Comparison of ENCODE assay signal across 10 cellular contexts in genomic region chr1:202568466-202569196, GRCh38.
DNase-seq lines count a peak whose midpoint lies in the region; ATAC-seq, FAIRE-seq and TF ChIP-seq lines count a peak whose summit lies in the region.
"Had no signal": no experiment of that assay in that cellular context is flagged by ENCODE, and none has a peak within 500 bp of the region (broad histone marks: within the 10 kb centered on the region; RNA-seq: fewer than 3 reads in every experiment).

No MANE protein-coding gene starts in this region.

- H3K4me3 ChIP-seq in MM.1S (ENCODE audit: low read length): no peak overlapping the region
- H3K4me3 ChIP-seq in coronary artery: no peak overlapping the region
- no peak overlapping the region for H3K4me3 ChIP-seq in mesenchymal stem cell (ENCODE audit: insufficient read depth in 1 of 2, low read depth in 1 of 2, low read length in 2 of 2)
- no peak overlapping the region for H3K4me3 ChIP-seq in suprapubic skin

- H3K9me2 ChIP-seq in MM.1S (replicated peaks; ENCODE audit: insufficient read depth, low read length): no peaks in the 10 kb centered on the region

- no peaks in the 10 kb centered on the region for H3K79me2 ChIP-seq in MM.1S (ENCODE audit: low read length)

- H3K23ac ChIP-seq in mesenchymal stem cell (ENCODE audit: low read length in 2 of 2): no peak overlapping the region

- no peak overlapping the region for H2BK15ac ChIP-seq in mesenchymal stem cell (ENCODE audit: low read depth, poor library complexity, severe bottlenecking)

- H2AFZ ChIP-seq in MM.1S (ENCODE audit: low read length): no peak overlapping the region
- no peak overlapping the region for H2AFZ ChIP-seq in mesenchymal stem cell (ENCODE audit: low read depth, low read length)

- no peak overlapping the region for H3K4ac ChIP-seq in mesenchymal stem cell (ENCODE audit: low read depth in 1 of 2, low read length in 2 of 2)

- no peak overlapping the region for H3K18ac ChIP-seq in mesenchymal stem cell (ENCODE audit: low read depth in 1 of 2, low read length in 2 of 2)

- DNase-seq in MM.1S: peak; percentile 61
- DNase-seq in coronary artery (ENCODE audit: low spot score): no peak
- DNase-seq in mesenchymal stem cell: no peak
- no peak for DNase-seq in suprapubic skin (ENCODE audit: low spot score in 2 of 2)
- no peak for DNase-seq in NCI-H1092 (lab: John Stamatoyannopoulos, UW)
- no peak for DNase-seq in stimulated activated CD4-positive, alpha-beta T cell treated with anti-CD3 and anti-CD28 coated beads, Interleukin-1b, Interleukin-23, amount 100 ng/mL, for 48 hours
- DNase-seq in RCC 7860 (ENCODE audit: low spot score): no peak
- DNase-seq: CD8-positive, alpha-beta T cell; NCI-H187 treated with DMSO at 0.1 percent for 48 hours had no signal

- H3K27ac ChIP-seq in MM.1S (ENCODE audit: low read length) (peak overlapping the region; percentile 8; the same call in 1 of the 2 replicates), coronary artery (peak overlapping the region; percentile 56 to 84), mesenchymal stem cell (ENCODE audit: low read length, poor library complexity, severe bottlenecking) (peak overlapping the region; percentile 55), suprapubic skin (peak overlapping the region; percentile 41)

- H4K91ac ChIP-seq in mesenchymal stem cell (ENCODE audit: low read length): no peak overlapping the region

- no peak for ATAC-seq in HG03378 (IDR thresholded peaks at IDR 0.05; ENCODE audit: unreplicated experiment)
- ATAC-seq: CD8-positive, alpha-beta T cell had no signal

- no peak overlapping the region for H2BK120ac ChIP-seq in mesenchymal stem cell (ENCODE audit: low read depth, low read length)

- H3K27me3 ChIP-seq in MM.1S (replicated peaks; ENCODE audit: insufficient read depth, low read length) (no peaks in the 10 kb centered on the region), mesenchymal stem cell (ENCODE audit: control insufficient read depth in 1 of 2, insufficient read depth in 1 of 2, low read length in 2 of 2) (no peaks in the 10 kb centered on the region), suprapubic skin (no peaks in the 10 kb centered on the region)

- FAIRE-seq in RCC 7860 (lab: Jason Lieb, UNC): no peak

- H3F3A ChIP-seq in MM.1S (ENCODE audit: insufficient read depth, low read length): peaks cover 31% of the 10 kb centered on the region

- H2AK5ac ChIP-seq in mesenchymal stem cell (ENCODE audit: low read length, severe bottlenecking): peak overlapping the region; percentile 47

- 61% methylated on average over 2 of the region's 6 CpGs for WGBS in mesenchymal stem cell
- 66% methylated on average over 6 of the region's 6 CpGs for WGBS in suprapubic skin

- H2BK12ac ChIP-seq in mesenchymal stem cell (ENCODE audit: low read length in 2 of 2): no peak overlapping the region

- no peaks in the 10 kb centered on the region for H3K9me3 ChIP-seq in MM.1S (replicated peaks; ENCODE audit: insufficient read depth, low read length)
- no peaks in the 10 kb centered on the region for H3K9me3 ChIP-seq in mesenchymal stem cell (ENCODE audit: control insufficient read depth, low read length)
- no peaks in the 10 kb centered on the region for H3K9me3 ChIP-seq in suprapubic skin

- H2BK5ac ChIP-seq in mesenchymal stem cell (ENCODE audit: low read depth, low read length, poor library complexity, severe bottlenecking): no peak overlapping the region

- no peaks in the 10 kb centered on the region for H3K36me3 ChIP-seq in MM.1S (replicated peaks; ENCODE audit: insufficient read depth, low read length)
- H3K36me3 ChIP-seq in mesenchymal stem cell (ENCODE audit: control insufficient read depth in 1 of 2, insufficient read depth in 2 of 2, low read depth in 1 of 2, low read length in 2 of 2): peaks cover 0 to 8% of the 10 kb centered on the region in 2 experiments
- H3K36me3 ChIP-seq in suprapubic skin: peaks cover 5% of the 10 kb centered on the region

- H3K4me1 ChIP-seq in MM.1S (ENCODE audit: low read length) (peaks cover 70% of the 10 kb centered on the region), mesenchymal stem cell (ENCODE audit: control insufficient read depth, insufficient read depth, low read depth, low read length) (peaks cover 8% of the 10 kb centered on the region), suprapubic skin (peaks cover 54% of the 10 kb centered on the region)

- H3K4me2 ChIP-seq in MM.1S (ENCODE audit: low read depth, low read length) (peak overlapping the region; percentile 8; the same call in 1 of the 2 replicates), mesenchymal stem cell (ENCODE audit: low read length, poor library complexity, severe bottlenecking) (no peak overlapping the region)

- H3K9ac ChIP-seq in MM.1S (ENCODE audit: low read length) (no peak overlapping the region), mesenchymal stem cell (ENCODE audit: low read length) (peak overlapping the region; percentile 7)

- no peak overlapping the region for H4K8ac ChIP-seq in mesenchymal stem cell (ENCODE audit: low read length)

- H4K20me1 ChIP-seq in MM.1S (ENCODE audit: insufficient read depth, low read length): no peaks in the 10 kb centered on the region

- no peaks in the 10 kb centered on the region for H3K79me1 ChIP-seq in mesenchymal stem cell (replicated peaks; ENCODE audit: low read length, poor library complexity, severe bottlenecking)

- TF ChIP-seq CTCF in MM.1S (IDR thresholded peaks at IDR 0.05; ENCODE audit: low read length) (no peak), coronary artery (IDR thresholded peaks at IDR 0.05) (no peak), suprapubic skin (IDR thresholded peaks at IDR 0.05) (no peak)

- TF ChIP-seq EP300 in suprapubic skin (IDR thresholded peaks at IDR 0.05): no peak

- no peak for TF ChIP-seq POLR2A in suprapubic skin (IDR thresholded peaks at IDR 0.05)

- no peak overlapping the region for H3K14ac ChIP-seq in mesenchymal stem cell (ENCODE audit: low read length in 2 of 2)

Comparison
In these comparisons a context has a peak if more than half of its experiments do, and no peak if none do; other contexts are left out.
1. H3K27ac ChIP-seq: peak in every context shown above with its lines; median percentile 70 in coronary artery; 55 in mesenchymal stem cell; 41 in suprapubic skin; 8 in MM.1S.